32 cellular contexts compared by ENCODE assay signal in the genomic region with DNA sequence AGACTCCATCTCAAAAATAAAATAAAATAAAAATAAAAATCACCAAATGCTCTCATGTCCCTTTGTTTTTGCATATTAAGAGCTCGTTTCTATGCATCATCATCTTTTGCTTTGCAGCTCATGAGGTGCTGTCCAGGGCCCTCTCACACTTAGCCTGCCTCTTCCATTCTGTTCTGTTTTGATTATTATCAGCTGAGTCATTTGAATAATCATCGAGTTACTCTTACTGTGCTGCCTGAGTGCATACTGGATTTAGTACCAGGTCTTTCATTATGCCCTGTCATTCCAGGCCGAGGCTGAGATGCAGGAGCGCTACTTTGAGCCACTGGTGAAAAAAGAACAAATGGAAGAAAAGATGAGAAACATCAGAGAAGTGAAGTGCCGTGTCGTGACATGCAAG. TPM values are rescaled to one million over a fixed set of nuclear protein-coding genes. Genes with fewer than 3 reads are reported as not detected.
A peak's percentile ranks its signal among the peaks of the same experiment; 100 is the strongest.
DNase-seq lines count a peak whose midpoint lies in the region; ATAC-seq and TF ChIP-seq lines count a peak whose summit lies in the region.
"Had no signal": no experiment of that assay in that cellular context is flagged by ENCODE, and none has a peak within 500 bp of the region (broad histone marks: within the 10 kb centered on the region; RNA-seq: fewer than 3 reads in every experiment).

No MANE protein-coding gene starts in this region.

- H3K36me3 Mint-ChIP-seq in activated CD4-positive, alpha-beta T cell treated with anti-CD3 and anti-CD28 coated beads for 36 hours (ENCODE audit: low read depth), result peaks cover 68% of the 10 kb centered on the region
- H3K36me3 Mint-ChIP-seq: naive thymus-derived CD8-positive, alpha-beta T cell had no signal

- CTCF ChIA-PET in AG04449 (lab: Yijun Ruan, JAX), result interaction anchor here (1.0 kb wide), 1 partner anchor 16 kb away, joined by 3 read pairs; no protein-coding TSS in a partner anchor
- CTCF ChIA-PET in activated CD4-positive, alpha-beta T cell treated with anti-CD3 and anti-CD28 coated beads for 36 hours (lab: Charles Lee), result interaction anchor here (0.6 kb wide), 1 partner anchor 78 kb away, joined by 3 read pairs; no protein-coding TSS in a partner anchor

- no peaks in the 10 kb centered on the region for H3K27me3 ChIP-seq in foreskin keratinocyte
- H3K27me3 ChIP-seq: BLaER1, cardiac muscle cell, esophagus muscularis mucosa, vagina had no signal

- TF ChIP-seq CTCF in AG04449 (IDR thresholded peaks at IDR 0.05; ENCODE audit: insufficient read depth, low read length, missing control alignments) (no peak), foreskin keratinocyte (conservative IDR thresholded peaks at IDR 0.05) (no peak)

- H3K9me3 Mint-ChIP-seq in activated CD4-positive, alpha-beta T cell treated with anti-CD3 and anti-CD28 coated beads for 36 hours (ENCODE audit: low read depth), result no peaks in the 10 kb centered on the region
- H3K9me3 Mint-ChIP-seq: activated B cell treated with CpG ODN at 0.5 μM for 24 hours; activated naive CD4-positive, alpha-beta T cell treated with anti-CD3 and anti-CD28 coated beads, Interleukin-2, amount 10 ng/mL, durations not matched to agents 7 days and 5 days; activated T-helper 1 cell treated with anti-CD3 and anti-CD28 coated beads, Interleukin-12 subunit alpha, Interleukin-12 subunit beta, Interleukin-2, Interleukin-4 antibody, amounts not matched to agents 30 ng/mL and 10 ng/mL and 1 ng/mL, durations not matched to agents 14 hours and 24 hours and 36 hours; endodermal cell; naive thymus-derived CD8-positive, alpha-beta T cell had no signal

- DNase-seq in AG04449 (ENCODE audit: low read depth, low spot score) (peak; percentile 28), GM04503 (ENCODE audit: low read depth) (peak; percentile 25), amniotic epithelial cell (ENCODE audit: low read depth) (peak; percentile 73), foreskin keratinocyte (peak in 1 of 2 donors; percentile 13)
- no peak for DNase-seq in activated CD4-positive, alpha-beta T cell treated with anti-CD3 and anti-CD28 coated beads for 36 hours
- no peak for DNase-seq in stimulated activated CD4-positive, alpha-beta T cell treated with anti-CD3 and anti-CD28 coated beads, Interleukin-2, amount 100 ng/mL, for 24 hours
- DNase-seq: activated B cell treated with CpG ODN at 0.5 μM for 24 hours; activated CD4-positive, alpha-beta T cell treated with anti-CD3 and anti-CD28 coated beads, Interleukin-2, amount 50 U/mL, for 48 hours; activated naive CD4-positive, alpha-beta T cell treated with anti-CD3 and anti-CD28 coated beads, Interleukin-2, amount 10 ng/mL, durations not matched to agents 7 days and 5 days; amygdala; DMS53; endodermal cell; naive thymus-derived CD8-positive, alpha-beta T cell; NCI-H1930; NCI-H526 treated with DMSO at 0.1 percent for 48 hours; occipital lobe; SHP77 treated with DMSO at 0.1 percent for 48 hours; stimulated activated naive CD8-positive, alpha-beta T cell treated with anti-CD3 and anti-CD28 coated beads, Interleukin-15, Interleukin-2, amounts not matched to agents 100 U/mL and 50 U/mL, for 24 hours; SW 1271 had no signal

- no peak overlapping the region for H3K27ac ChIP-seq in foreskin keratinocyte
- H3K27ac ChIP-seq: BLaER1, cardiac muscle cell, esophagus muscularis mucosa, HL-60, thoracic aorta, vagina had no signal

- intact Hi-C loops in activated CD4-positive, alpha-beta T cell treated with anti-CD3 and anti-CD28 coated beads for 36 hours (cut with DNase I, micrococcal nuclease), result no loop called here

- no peaks in the 10 kb centered on the region for H3K4me1 ChIP-seq in foreskin keratinocyte
- H3K4me1 ChIP-seq: BLaER1, esophagus muscularis mucosa, vagina had no signal

- H3K27ac Mint-ChIP-seq in activated CD4-positive, alpha-beta T cell treated with anti-CD3 and anti-CD28 coated beads for 36 hours, result no peak overlapping the region
- H3K27ac Mint-ChIP-seq: activated B cell treated with CpG ODN at 0.5 μM for 24 hours; activated naive CD4-positive, alpha-beta T cell treated with anti-CD3 and anti-CD28 coated beads, Interleukin-2, amount 10 ng/mL, durations not matched to agents 7 days and 5 days; activated T-helper 1 cell treated with anti-CD3 and anti-CD28 coated beads, Interleukin-12 subunit alpha, Interleukin-12 subunit beta, Interleukin-2, Interleukin-4 antibody, amounts not matched to agents 30 ng/mL and 10 ng/mL and 1 ng/mL, durations not matched to agents 14 hours and 24 hours and 36 hours; endodermal cell had no signal

- ATAC-seq in foreskin keratinocyte (peak; percentile 32), GM21529 (IDR thresholded peaks at IDR 0.05; ENCODE audit: unreplicated experiment) (no peak), HG02588 (IDR thresholded peaks at IDR 0.05; ENCODE audit: unreplicated experiment) (no peak)
- no peak for ATAC-seq in activated CD4-positive, alpha-beta T cell treated with anti-CD3 and anti-CD28 coated beads for 36 hours
- ATAC-seq: GM12878; naive thymus-derived CD8-positive, alpha-beta T cell; stimulated activated naive CD8-positive, alpha-beta T cell treated with anti-CD3 and anti-CD28 coated beads, Interleukin-15, Interleukin-2, amounts not matched to agents 100 U/mL and 50 U/mL, for 24 hours had no signal

- H3K4me3 ChIP-seq in AG04449 (ENCODE audit: low read depth, low read length), result no peak overlapping the region
- H3K4me3 ChIP-seq: BLaER1, cardiac muscle cell, esophagus muscularis mucosa, GM12878, thoracic aorta, vagina had no signal

- H3K4me1 Mint-ChIP-seq in activated CD4-positive, alpha-beta T cell treated with anti-CD3 and anti-CD28 coated beads for 36 hours, result no peaks in the 10 kb centered on the region
- H3K4me1 Mint-ChIP-seq: activated B cell treated with CpG ODN at 0.5 μM for 24 hours; activated naive CD4-positive, alpha-beta T cell treated with anti-CD3 and anti-CD28 coated beads, Interleukin-2, amount 10 ng/mL, durations not matched to agents 7 days and 5 days; endodermal cell; naive thymus-derived CD8-positive, alpha-beta T cell had no signal

- POLR2A ChIA-PET in AG04449 (lab: Yijun Ruan, JAX), result no interaction called here
- POLR2A ChIA-PET in activated CD4-positive, alpha-beta T cell treated with anti-CD3 and anti-CD28 coated beads for 36 hours (lab: Charles Lee), result no interaction called here

- H3K4me3 Mint-ChIP-seq in activated CD4-positive, alpha-beta T cell treated with anti-CD3 and anti-CD28 coated beads for 36 hours, result no peak overlapping the region
- H3K4me3 Mint-ChIP-seq: activated B cell treated with CpG ODN at 0.5 μM for 24 hours; activated naive CD4-positive, alpha-beta T cell treated with anti-CD3 and anti-CD28 coated beads, Interleukin-2, amount 10 ng/mL, durations not matched to agents 7 days and 5 days; activated T-helper 1 cell treated with anti-CD3 and anti-CD28 coated beads, Interleukin-12 subunit alpha, Interleukin-12 subunit beta, Interleukin-2, Interleukin-4 antibody, amounts not matched to agents 30 ng/mL and 10 ng/mL and 1 ng/mL, durations not matched to agents 14 hours and 24 hours and 36 hours; endodermal cell; naive thymus-derived CD8-positive, alpha-beta T cell had no signal

- H3K27me3 Mint-ChIP-seq in activated CD4-positive, alpha-beta T cell treated with anti-CD3 and anti-CD28 coated beads for 36 hours, result no peaks in the 10 kb centered on the region
- H3K27me3 Mint-ChIP-seq: activated B cell treated with CpG ODN at 0.5 μM for 24 hours; activated naive CD4-positive, alpha-beta T cell treated with anti-CD3 and anti-CD28 coated beads, Interleukin-2, amount 10 ng/mL, durations not matched to agents 7 days and 5 days; naive thymus-derived CD8-positive, alpha-beta T cell had no signal

RNA-seq across cellular contexts. Expression of a gene that starts 33.0 kb away (rescaled TPM):
- not detected in 2 replicates for total RNA-seq in foreskin keratinocyte
- not detected in 2 replicates for polyA plus RNA-seq in foreskin keratinocyte
- total RNA-seq in activated CD4-positive, alpha-beta T cell treated with anti-CD3 and anti-CD28 coated beads for 36 hours, result not detected
- total RNA-seq: activated B cell treated with CpG ODN at 0.5 μM for 24 hours; activated T-helper 1 cell treated with anti-CD3 and anti-CD28 coated beads, Interleukin-12 subunit alpha, Interleukin-12 subunit beta, Interleukin-2, Interleukin-4 antibody, amounts not matched to agents 30 ng/mL and 10 ng/mL and 1 ng/mL, durations not matched to agents 14 hours and 24 hours and 36 hours; cardiac muscle cell; endodermal cell; esophagus muscularis mucosa; GM12878; LHCN-M2; lower leg skin; naive thymus-derived CD8-positive, alpha-beta T cell; occipital lobe; thoracic aorta; vagina had no signal
- polyA plus RNA-seq: cardiac muscle cell; keratinocyte; naive thymus-derived CD8-positive, alpha-beta T cell had no signal

RNA-seq across cellular contexts. Expression of a gene that starts 39.8 kb away (rescaled TPM):
- 28.2 and 35.1 TPM in 2 replicates for total RNA-seq in foreskin keratinocyte
- 6.6 and 9.4 TPM in 2 replicates for polyA plus RNA-seq in foreskin keratinocyte
- 10 to 100 TPM; 86.0 to 86.2 TPM for total RNA-seq in activated CD4-positive, alpha-beta T cell treated with anti-CD3 and anti-CD28 coated beads for 36 hours
- polyA plus RNA-seq: naive thymus-derived CD8-positive, alpha-beta T cell had no signal

Comparison
In these comparisons a context has a peak if more than half of its experiments do, and no peak if none do; other contexts are left out.
1. DNase-seq: peak in AG04449 (single experiment), GM04503 (single experiment) and amniotic epithelial cell (single experiment); none in activated CD4-positive, alpha-beta T cell treated with anti-CD3 and anti-CD28 coated beads for 36 hours (single experiment) and stimulated activated CD4-positive, alpha-beta T cell treated with anti-CD3 and anti-CD28 coated beads, Interleukin-2, amount 100 ng/mL, for 24 hours (0 of 2).